In the genomic region with DNA sequence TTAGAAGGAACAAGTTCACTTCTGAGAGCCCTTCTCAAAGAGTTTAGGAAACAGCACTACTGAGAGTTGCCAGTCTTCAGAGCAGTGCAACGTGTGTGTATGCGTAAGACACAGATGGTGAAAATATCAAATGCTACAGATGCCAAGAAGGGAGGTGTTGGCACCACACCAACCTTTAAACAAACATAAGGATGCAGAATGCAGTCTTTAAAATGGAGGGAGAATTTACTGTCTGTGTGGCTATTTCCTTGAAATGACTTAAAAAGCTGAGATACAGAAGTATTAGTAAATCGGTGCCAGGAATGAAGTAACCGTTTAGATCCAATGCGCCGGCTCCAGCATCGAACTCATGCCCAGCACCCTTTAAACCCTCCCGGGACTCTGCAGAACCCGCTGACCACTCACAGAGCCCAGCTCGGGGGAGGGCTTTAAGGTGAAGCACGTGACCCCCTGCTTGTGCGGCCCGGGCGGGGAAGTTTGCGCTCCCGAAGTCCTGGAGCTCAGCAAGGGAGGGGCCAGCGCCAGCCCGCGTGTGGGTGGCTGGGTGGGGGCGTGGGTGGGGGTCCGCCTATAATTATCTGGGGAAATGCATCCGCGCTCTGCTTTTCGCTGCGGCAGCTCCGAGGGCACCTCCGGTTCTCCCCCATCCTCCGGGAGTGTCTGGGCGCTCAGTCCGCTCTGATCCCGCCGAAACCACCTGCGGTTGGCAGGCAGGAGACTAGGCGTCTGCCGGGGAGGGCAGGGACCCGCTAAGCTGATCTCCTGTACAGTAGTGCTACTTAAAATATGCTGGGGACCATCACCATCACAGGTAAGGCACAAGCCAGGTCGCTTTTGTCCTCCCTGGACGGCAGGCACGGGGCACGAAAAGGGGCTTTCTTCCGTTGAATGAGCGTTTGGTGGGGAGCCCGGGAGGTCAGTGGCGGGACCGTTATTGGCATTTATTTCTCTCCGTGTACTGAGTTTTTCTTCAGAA, we compare ENCODE assay signal across 1 cellular context.
TF ChIP-seq lines count a peak whose summit lies in the region.

No MANE protein-coding gene starts in this region.

TF ChIP-seq in HepG2, 621 proteins besides CTCF, POLR2A, EP300 and RAD21 (continued from another document):
- TF ChIP-seq, protein P1, sequence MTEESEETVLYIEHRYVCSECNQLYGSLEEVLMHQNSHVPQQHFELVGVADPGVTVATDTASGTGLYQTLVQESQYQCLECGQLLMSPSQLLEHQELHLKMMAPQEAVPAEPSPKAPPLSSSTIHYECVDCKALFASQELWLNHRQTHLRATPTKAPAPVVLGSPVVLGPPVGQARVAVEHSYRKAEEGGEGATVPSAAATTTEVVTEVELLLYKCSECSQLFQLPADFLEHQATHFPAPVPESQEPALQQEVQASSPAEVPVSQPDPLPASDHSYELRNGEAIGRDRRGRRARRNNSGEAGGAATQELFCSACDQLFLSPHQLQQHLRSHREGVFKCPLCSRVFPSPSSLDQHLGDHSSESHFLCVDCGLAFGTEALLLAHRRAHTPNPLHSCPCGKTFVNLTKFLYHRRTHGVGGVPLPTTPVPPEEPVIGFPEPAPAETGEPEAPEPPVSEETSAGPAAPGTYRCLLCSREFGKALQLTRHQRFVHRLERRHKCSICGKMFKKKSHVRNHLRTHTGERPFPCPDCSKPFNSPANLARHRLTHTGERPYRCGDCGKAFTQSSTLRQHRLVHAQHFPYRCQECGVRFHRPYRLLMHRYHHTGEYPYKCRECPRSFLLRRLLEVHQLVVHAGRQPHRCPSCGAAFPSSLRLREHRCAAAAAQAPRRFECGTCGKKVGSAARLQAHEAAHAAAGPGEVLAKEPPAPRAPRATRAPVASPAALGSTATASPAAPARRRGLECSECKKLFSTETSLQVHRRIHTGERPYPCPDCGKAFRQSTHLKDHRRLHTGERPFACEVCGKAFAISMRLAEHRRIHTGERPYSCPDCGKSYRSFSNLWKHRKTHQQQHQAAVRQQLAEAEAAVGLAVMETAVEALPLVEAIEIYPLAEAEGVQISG (CRISPR knock-in tag; IDR thresholded peaks at IDR 0.05), result no peak
